Comparison of ENCODE assay signal across 28 cellular contexts in genomic region chr12:132049876-132050275, GRCh38.
DNase-seq lines count a peak whose midpoint lies in the region; ATAC-seq, FAIRE-seq and TF ChIP-seq lines count a peak whose summit lies in the region.
"Had no signal": no experiment of that assay in that cellular context is flagged by ENCODE, and none has a peak within 500 bp of the region (broad histone marks: within the 10 kb centered on the region; RNA-seq: fewer than 3 reads in every experiment).

No MANE protein-coding gene starts in this region.

- DNase-seq in activated T-cell treated with anti-CD3 and anti-CD28 coated beads, Interleukin-2, amount 50 U/mL, for 24 hours: no peak
- no peak for DNase-seq in activated T-cell treated with anti-CD3 and anti-CD28 coated beads, Interleukin-2, amount 50 U/mL, for 1 hour
- DNase-seq in NCI-H82 (lab: John Stamatoyannopoulos, UW): peak; percentile 89
- no peak for DNase-seq in endothelial cell (ENCODE audit: low spot score)
- no peak for DNase-seq in urothelium cell line (ENCODE audit: low spot score)
- DNase-seq in stimulated activated CD4-positive, alpha-beta T cell treated with anti-CD3 and anti-CD28 coated beads, Interleukin-15, amount 100 ng/mL, for 24 hours: no peak
- no peak for DNase-seq in MCF 10A (ENCODE audit: unreplicated experiment)
- DNase-seq: CD4-positive, alpha-beta memory T cell; COR-L47; DMS 273 treated with DMSO at 0.1 percent for 48 hours; GOT3; IMR-90; KG1; MM.1S; NCI-H1417; NCI-H1694 treated with DMSO at 0.1 percent for 48 hours; NCI-H2081 treated with DMSO at 0.1 percent for 48 hours; NCI-H2171; NCI-H226; NCI-H510A; NCI-H748 treated with DMSO at 0.1 percent for 48 hours; SHP77; T-helper 1 cell had no signal

- FAIRE-seq in urothelium cell line (lab: Jason Lieb, UNC): peak; percentile 40
- FAIRE-seq: A204.1, G401.6 had no signal

- peak overlapping the region; percentile 2 for H3K27ac Mint-ChIP-seq in activated T-cell treated with anti-CD3 and anti-CD28 coated beads, Interleukin-2, amount 50 U/mL, for 24 hours
- no peak overlapping the region for H3K27ac Mint-ChIP-seq in endothelial cell (ENCODE audit: unreplicated experiment)
- H3K27ac Mint-ChIP-seq in activated T-helper 17 cell treated with anti-CD3 and anti-CD28 coated beads, Interleukin-2, amount 50 U/mL, for 72 hours: no peak overlapping the region
- H3K27ac Mint-ChIP-seq in MCF 10A (ENCODE audit: low read depth, unreplicated experiment): no peak overlapping the region

- no peak overlapping the region for H3K4me3 Mint-ChIP-seq in activated T-cell treated with anti-CD3 and anti-CD28 coated beads, Interleukin-2, amount 50 U/mL, for 24 hours
- H3K4me3 Mint-ChIP-seq in endothelial cell (ENCODE audit: unreplicated experiment): peak overlapping the region; percentile 27
- no peak overlapping the region for H3K4me3 Mint-ChIP-seq in activated T-helper 17 cell treated with anti-CD3 and anti-CD28 coated beads, Interleukin-2, amount 50 U/mL, for 72 hours
- H3K4me3 Mint-ChIP-seq in MCF 10A (ENCODE audit: unreplicated experiment): no peak overlapping the region
- H3K4me3 Mint-ChIP-seq: CD4-positive, alpha-beta memory T cell had no signal

- peaks cover 95% of the 10 kb centered on the region for H3K36me3 Mint-ChIP-seq in activated T-cell treated with anti-CD3 and anti-CD28 coated beads, Interleukin-2, amount 50 U/mL, for 24 hours (ENCODE audit: low read depth)
- H3K36me3 Mint-ChIP-seq in endothelial cell (ENCODE audit: low read depth, unreplicated experiment) (peaks cover 75% of the 10 kb centered on the region), MCF 10A (ENCODE audit: insufficient read depth, unreplicated experiment) (peaks cover 82% of the 10 kb centered on the region)
- H3K36me3 Mint-ChIP-seq in activated T-helper 17 cell treated with anti-CD3 and anti-CD28 coated beads, Interleukin-2, amount 50 U/mL, for 72 hours (ENCODE audit: low read depth): peaks cover 97% of the 10 kb centered on the region

- H3K4me1 Mint-ChIP-seq in activated T-cell treated with anti-CD3 and anti-CD28 coated beads, Interleukin-2, amount 50 U/mL, for 24 hours (ENCODE audit: low read depth): no peaks in the 10 kb centered on the region
- peaks cover 20% of the 10 kb centered on the region for H3K4me1 Mint-ChIP-seq in endothelial cell (ENCODE audit: unreplicated experiment)
- H3K4me1 Mint-ChIP-seq in activated T-helper 17 cell treated with anti-CD3 and anti-CD28 coated beads, Interleukin-2, amount 50 U/mL, for 72 hours: no peaks in the 10 kb centered on the region
- H3K4me1 Mint-ChIP-seq in MCF 10A (ENCODE audit: insufficient read depth, unreplicated experiment): no peaks in the 10 kb centered on the region

- H3K9me3 Mint-ChIP-seq in activated T-cell treated with anti-CD3 and anti-CD28 coated beads, Interleukin-2, amount 50 U/mL, for 24 hours: no peaks in the 10 kb centered on the region
- H3K9me3 Mint-ChIP-seq in endothelial cell (ENCODE audit: unreplicated experiment): peaks cover 5% of the 10 kb centered on the region
- no peaks in the 10 kb centered on the region for H3K9me3 Mint-ChIP-seq in activated T-helper 17 cell treated with anti-CD3 and anti-CD28 coated beads, Interleukin-2, amount 50 U/mL, for 72 hours
- no peaks in the 10 kb centered on the region for H3K9me3 Mint-ChIP-seq in MCF 10A (ENCODE audit: unreplicated experiment)
- H3K9me3 Mint-ChIP-seq: CD4-positive, alpha-beta memory T cell had no signal

- no peak for ATAC-seq in activated T-helper 17 cell treated with anti-CD3 and anti-CD28 coated beads, Interleukin-2, amount 50 U/mL, for 72 hours (replicated peaks)
- ATAC-seq: HCT116, Panc1 had no signal

- intact Hi-C loops in MCF 10A (cut with micrococcal nuclease): no loop called here

- CTCF ChIA-PET in MCF 10A (lab: Yijun Ruan, JAX): no interaction called here

- TF ChIP-seq CTCF in endothelial cell (IDR thresholded peaks at IDR 0.05; ENCODE audit: unreplicated experiment): no peak
- no peak for TF ChIP-seq CTCF in MCF 10A (IDR thresholded peaks at IDR 0.05; ENCODE audit: unreplicated experiment)

- POLR2A ChIA-PET in MCF 10A (lab: Yijun Ruan, JAX): no interaction called here

- BruUV-seq in MCF 10A (replicated peaks; lab: Mats Ljungman, UMichigan): no TSS peak

- no peaks in the 10 kb centered on the region for H3K27me3 Mint-ChIP-seq in activated T-cell treated with anti-CD3 and anti-CD28 coated beads, Interleukin-2, amount 50 U/mL, for 24 hours
- peaks cover 2% of the 10 kb centered on the region for H3K27me3 Mint-ChIP-seq in endothelial cell (ENCODE audit: unreplicated experiment)
- no peaks in the 10 kb centered on the region for H3K27me3 Mint-ChIP-seq in activated T-helper 17 cell treated with anti-CD3 and anti-CD28 coated beads, Interleukin-2, amount 50 U/mL, for 72 hours
- H3K27me3 Mint-ChIP-seq in MCF 10A (ENCODE audit: insufficient read depth, unreplicated experiment): no peaks in the 10 kb centered on the region
- H3K27me3 Mint-ChIP-seq: CD4-positive, alpha-beta memory T cell had no signal
